Comparison of ENCODE assay signal across 10 cellular contexts in the genomic region with DNA sequence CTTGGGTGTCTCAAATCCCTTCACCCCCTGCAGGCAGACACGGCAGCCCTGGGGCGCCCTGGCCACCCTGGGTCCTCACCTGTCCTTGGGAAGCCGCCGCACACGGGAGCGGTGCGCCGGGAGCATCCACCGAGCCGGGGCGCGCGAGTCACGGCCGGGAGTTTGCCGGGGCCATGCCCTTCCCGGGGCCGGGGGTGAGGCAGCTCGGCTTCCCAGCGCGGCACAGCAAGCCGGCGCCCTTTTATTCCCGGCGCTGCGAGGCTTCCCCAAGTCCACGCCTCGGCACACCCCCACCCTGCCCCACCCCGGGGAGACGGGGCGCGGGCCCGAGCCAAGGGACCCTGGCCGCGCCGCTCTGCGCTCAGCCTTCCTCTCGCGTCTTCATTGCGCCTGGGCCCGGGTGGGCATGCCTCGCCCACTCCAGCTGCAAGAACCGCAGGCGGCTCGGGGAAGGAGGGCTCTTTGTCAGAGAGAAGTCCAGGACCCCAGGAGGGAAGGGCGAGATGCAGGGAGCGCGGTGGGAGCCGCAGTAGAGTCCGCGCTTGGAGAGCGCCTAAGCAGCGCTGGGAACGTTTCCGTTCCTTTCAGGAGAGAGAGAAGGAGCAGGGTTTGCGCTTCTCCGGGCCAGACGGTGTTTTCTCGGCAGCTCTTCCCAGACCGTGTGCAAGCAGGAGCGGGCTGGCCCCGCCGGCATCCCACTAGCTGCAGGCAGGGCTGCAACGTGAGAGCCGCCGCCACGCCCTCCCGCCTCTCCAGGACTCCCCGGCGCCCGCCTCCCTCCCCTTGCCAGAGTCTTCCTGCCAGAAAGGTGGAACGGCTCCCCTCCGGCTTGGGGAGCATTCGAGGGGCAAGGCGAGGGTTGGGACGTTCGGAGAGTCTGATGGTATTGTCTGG. TPM values are rescaled to one million over a fixed set of nuclear protein-coding genes. Genes with fewer than 3 reads are reported as not detected.
DNase-seq lines count a peak whose midpoint lies in the region; ATAC-seq lines count a peak whose summit lies in the region.
"Had no signal": no experiment of that assay in that cellular context is flagged by ENCODE, and none has a peak within 500 bp of the region (broad histone marks: within the 10 kb centered on the region; RNA-seq: fewer than 3 reads in every experiment).

MXRA5 (minus strand) TSS at position 217 of the 894 bp plus-strand sequence. CDS start 2,819 bp downstream, outside the sequence.

- no CpG with 5 or more reads among the region's 77 CpGs for WGBS in iPS DF 6.9 (ENCODE audit: insufficient coverage, insufficient read length)

- peaks cover 2% of the 10 kb centered on the region; the same call in 1 of the 2 replicates for H3K27me3 ChIP-seq in iPS DF 6.9 (ENCODE audit: control insufficient read depth, insufficient read depth, low read length)

- intact Hi-C loops in sciatic nerve (cut with DNase I): no loop called here

- H3K27ac ChIP-seq in iPS DF 6.9 (ENCODE audit: low read length): no peak within 1 kb of the TSS

- ATAC-seq in sciatic nerve (peak; percentile 41), HG03457 (IDR thresholded peaks at IDR 0.05; ENCODE audit: unreplicated experiment) (no peak)

- no peaks in the 10 kb centered on the region for H3K4me1 ChIP-seq in iPS DF 6.9 (ENCODE audit: control insufficient read depth, insufficient read depth, low read length)

- DNase-seq in EL (peak; percentile 13), astrocyte of the hippocampus (ENCODE audit: low read depth, low spot score) (peak; percentile 73), iPS DF 6.9 (ENCODE audit: low read depth, low spot score) (no peak), sciatic nerve (ENCODE audit: low spot score) (no peak), NCI-H1436 treated with DMSO at 0.1 percent for 48 hours (lab: John Stamatoyannopoulos, UW) (no peak), C1 segment of cervical spinal cord (lab: John Stamatoyannopoulos, UW) (no peak), NOMO-1 treated with DMSO at 0.1 percent for 48 hours (lab: John Stamatoyannopoulos, UW; ENCODE audit: unreplicated experiment) (no peak)
- DNase-seq: stimulated activated CD4-positive, alpha-beta T cell treated with anti-CD3 and anti-CD28 coated beads, Interleukin-15, amount 100 ng/mL, for 24 hours had no signal

- H3K36me3 ChIP-seq in iPS DF 6.9 (ENCODE audit: control insufficient read depth, insufficient read depth, low read length): no peaks in the 10 kb centered on the region

- H3K4me3 ChIP-seq in iPS DF 6.9 (ENCODE audit: low read length): peak within 1 kb of the TSS; percentile 68; the same call in 1 of the 2 replicates

- no peaks in the 10 kb centered on the region for H3K9me3 ChIP-seq in iPS DF 6.9 (ENCODE audit: control insufficient read depth, insufficient read depth, low read length)

RNA-seq across cellular contexts. Expression of gene MXRA5, which starts in this region (rescaled TPM):
- total RNA-seq in sciatic nerve: 2.5 TPM
- total RNA-seq: H4 had no signal

Comparison
In these comparisons a context has a peak if more than half of its experiments do, and no peak if none do; other contexts are left out.
1. DNase-seq: peak in EL (single experiment) and astrocyte of the hippocampus (single experiment); none in iPS DF 6.9 (single experiment), sciatic nerve (single experiment), NCI-H1436 treated with DMSO at 0.1 percent for 48 hours (single experiment), C1 segment of cervical spinal cord (0 of 14) and NOMO-1 treated with DMSO at 0.1 percent for 48 hours (single experiment).